ENCODE assay signal across 23 cellular contexts in genomic region chr12:3697311-3697870, GRCh38. TPM values are rescaled to one million over a fixed set of nuclear protein-coding genes. Genes with fewer than 3 reads are reported as not detected.
A peak's percentile ranks its signal among the peaks of the same experiment; 100 is the strongest.
DNase-seq lines count a peak whose midpoint lies in the region; ATAC-seq and TF ChIP-seq lines count a peak whose summit lies in the region.
"Had no signal": no experiment of that assay in that cellular context is flagged by ENCODE, and none has a peak within 500 bp of the region (broad histone marks: within the 10 kb centered on the region; RNA-seq: fewer than 3 reads in every experiment).

No MANE protein-coding gene starts in this region.

- H3K9me3 Mint-ChIP-seq in HFFc6, result no peaks in the 10 kb centered on the region
- H3K9me3 Mint-ChIP-seq: activated naive CD4-positive, alpha-beta T cell treated with anti-CD3 and anti-CD28 coated beads, Interleukin-2, amount 50 U/mL, for 24 hours; CD4-positive, CD25-positive, alpha-beta regulatory T cell; stimulated activated naive B cell treated with anti-CD40 and anti-IgM and Interleukin-4, amounts not matched to agents 10 μg/mL and 1 μg/mL and 100 μg/mL, for 72 hours had no signal

- TF ChIP-seq CTCF in HFFc6 (IDR thresholded peaks at IDR 0.05) (no peak), choroid plexus epithelial cell (conservative IDR thresholded peaks at IDR 0.05; ENCODE audit: low read depth, low read length) (no peak)

- H3K36me3 Mint-ChIP-seq in HFFc6 (ENCODE audit: low read depth), result no peaks in the 10 kb centered on the region

- ATAC-seq in HG03378 (IDR thresholded peaks at IDR 0.05; ENCODE audit: unreplicated experiment), result no peak
- ATAC-seq: stimulated activated naive B cell treated with anti-CD40 and anti-IgM and Interleukin-4, amounts not matched to agents 10 μg/mL and 1 μg/mL and 100 μg/mL, for 72 hours had no signal

- peaks cover 35% of the 10 kb centered on the region for H3K4me1 ChIP-seq in ACC112 (ENCODE audit: control insufficient read depth, insufficient read depth, low read length, unreplicated experiment)
- H3K4me1 ChIP-seq: esophagus squamous epithelium had no signal

- peak overlapping the region; percentile 96 for H3K27ac Mint-ChIP-seq in HFFc6
- H3K27ac Mint-ChIP-seq: stimulated activated naive B cell treated with anti-CD40 and anti-IgM and Interleukin-4, amounts not matched to agents 10 μg/mL and 1 μg/mL and 100 μg/mL, for 72 hours had no signal

- H2AFZ ChIP-seq in ACC112 (ENCODE audit: low read length, unreplicated experiment), result no peak overlapping the region

- DNase-seq in HFFc6 (no peak), choroid plexus epithelial cell (ENCODE audit: low read depth) (peak; percentile 48), myocyte (ENCODE audit: low read depth) (peak; percentile 84), superior temporal gyrus (ENCODE audit: extremely low spot score) (no peak), iPS-NIHi7 (ENCODE audit: extremely low spot score) (no peak)
- no peak for DNase-seq in activated CD8-positive, alpha-beta memory T cell treated with anti-CD3 and anti-CD28 coated beads, Interleukin-2, amount 50 U/mL, for 4 hours
- DNase-seq: activated CD8-positive, alpha-beta memory T cell treated with anti-CD3 and anti-CD28 coated beads for 24 hours; CD4-positive, CD25-positive, alpha-beta regulatory T cell; effector memory CD4-positive, alpha-beta T cell; esophagus squamous epithelium; GF-D8; heart right ventricle; immature natural killer cell; NCI-H1105 treated with DMSO at 0.1 percent for 48 hours; NCI-H524; RPMI8226; stimulated activated CD4-positive, alpha-beta T cell treated with anti-CD3 and anti-CD28 coated beads, Interleukin-1b, Interleukin-23, amount 100 ng/mL, for 48 hours; stimulated activated naive B cell treated with anti-CD40 and anti-IgM and Interleukin-4, amounts not matched to agents 10 μg/mL and 1 μg/mL and 100 μg/mL, for 72 hours had no signal

- H3K79me2 ChIP-seq in ACC112 (ENCODE audit: control insufficient read depth, insufficient read depth, low read length, unreplicated experiment), result no peaks in the 10 kb centered on the region

- H3K4me1 Mint-ChIP-seq in HFFc6 (ENCODE audit: low read depth), result peaks cover 43% of the 10 kb centered on the region
- H3K4me1 Mint-ChIP-seq: stimulated activated naive B cell treated with anti-CD40 and anti-IgM and Interleukin-4, amounts not matched to agents 10 μg/mL and 1 μg/mL and 100 μg/mL, for 72 hours had no signal

- H3K27me3 Mint-ChIP-seq in HFFc6 (ENCODE audit: insufficient read depth), result peaks cover 2% of the 10 kb centered on the region
- H3K27me3 Mint-ChIP-seq: activated naive CD4-positive, alpha-beta T cell treated with anti-CD3 and anti-CD28 coated beads, Interleukin-2, amount 50 U/mL, for 24 hours; CD4-positive, CD25-positive, alpha-beta regulatory T cell; stimulated activated naive B cell treated with anti-CD40 and anti-IgM and Interleukin-4, amounts not matched to agents 10 μg/mL and 1 μg/mL and 100 μg/mL, for 72 hours had no signal

- no peak overlapping the region for H3K4me3 Mint-ChIP-seq in HFFc6
- H3K4me3 Mint-ChIP-seq: activated naive CD4-positive, alpha-beta T cell treated with anti-CD3 and anti-CD28 coated beads, Interleukin-2, amount 50 U/mL, for 24 hours; CD4-positive, CD25-positive, alpha-beta regulatory T cell; immature natural killer cell; stimulated activated naive B cell treated with anti-CD40 and anti-IgM and Interleukin-4, amounts not matched to agents 10 μg/mL and 1 μg/mL and 100 μg/mL, for 72 hours had no signal

- H3K4me3 ChIP-seq in ACC112 (ENCODE audit: low read depth, low read length), result no peak overlapping the region
- no peak overlapping the region for H3K4me3 ChIP-seq in choroid plexus epithelial cell (ENCODE audit: low read depth, low read length)
- H3K4me3 ChIP-seq: esophagus squamous epithelium, heart right ventricle, thoracic aorta had no signal

- H3K27ac ChIP-seq in ACC112 (ENCODE audit: low read depth, low read length), result peak overlapping the region; percentile 93
- H3K27ac ChIP-seq: esophagus squamous epithelium, thoracic aorta had no signal

- H3K36me3 ChIP-seq in ACC112 (ENCODE audit: insufficient read depth, low read length), result no peaks in the 10 kb centered on the region
- H3K36me3 ChIP-seq: thoracic aorta had no signal

- no peaks in the 10 kb centered on the region for H3K27me3 ChIP-seq in ACC112 (ENCODE audit: insufficient read depth, low read length)
- H3K27me3 ChIP-seq: heart right ventricle, neutrophil had no signal

RNA-seq across cellular contexts. Expression of gene CRACR2A, which starts 55.5 kb away (rescaled TPM):
- total RNA-seq in HFFc6 (2021; fragmentation: NEBNext Ultra II Directional; extraction: Animal tissue kit (Norgen Biotek cat#: 25700)), result under 1 TPM; 0.13 to 0.37 (median 0.18) TPM
- total RNA-seq in myocyte, result 2.5 and 3.0 TPM in 2 replicates
- 0.73 TPM for polyA plus RNA-seq in myocyte (2012)

Comparison
In these comparisons a context has a peak if more than half of its experiments do, and no peak if none do; other contexts are left out.
1. DNase-seq: peak in choroid plexus epithelial cell (single experiment) and myocyte (single experiment); none in HFFc6 (single experiment), superior temporal gyrus (single experiment), iPS-NIHi7 (single experiment) and activated CD8-positive, alpha-beta memory T cell treated with anti-CD3 and anti-CD28 coated beads, Interleukin-2, amount 50 U/mL, for 4 hours (single experiment).